In the genomic region with DNA sequence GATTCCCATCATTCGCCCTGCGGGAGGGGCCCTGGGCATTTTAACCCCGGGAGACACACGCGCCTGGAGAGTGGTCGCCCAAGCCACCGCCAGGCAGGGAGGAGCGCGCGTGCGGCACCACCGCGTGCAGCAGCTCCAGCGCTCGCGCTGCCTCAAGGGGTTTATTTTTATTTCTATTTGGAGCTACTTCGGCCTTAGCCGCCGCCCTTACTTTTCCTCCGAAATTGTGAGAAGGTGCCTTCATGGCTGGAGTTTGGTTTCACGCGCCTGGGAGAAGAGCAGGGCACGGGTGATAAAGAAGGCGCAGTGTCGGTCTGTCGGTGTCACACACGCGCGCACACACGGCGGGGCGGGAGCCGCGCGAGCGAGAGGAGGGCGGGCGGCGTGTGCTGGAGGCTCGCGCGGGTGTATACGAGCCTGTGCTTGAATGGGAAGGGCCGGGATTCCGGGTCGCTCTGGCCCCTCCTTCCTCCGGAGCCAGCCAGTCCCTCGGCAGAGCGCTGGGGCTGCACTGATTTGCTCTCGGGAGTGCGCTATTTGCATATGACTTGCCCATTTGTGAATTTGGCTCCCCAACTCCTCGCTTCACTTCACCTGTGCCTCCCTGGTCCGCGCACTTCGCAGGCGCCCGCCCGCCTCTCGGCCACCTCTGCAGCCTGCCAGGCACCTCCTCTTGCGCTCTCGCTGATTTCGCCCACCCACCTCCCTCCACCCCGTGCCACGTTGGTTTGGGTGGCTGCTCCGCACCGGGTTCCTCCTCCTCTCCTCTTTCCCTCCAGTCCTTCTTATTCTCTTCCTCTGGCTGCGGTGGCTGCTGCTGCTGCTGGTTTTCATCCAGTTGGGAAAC, we compare ENCODE assay signal across 1 cellular context.
A peak's percentile ranks its signal among the peaks of the same experiment; 100 is the strongest.
TF ChIP-seq lines count a peak whose summit lies in the region.

No MANE protein-coding gene starts in this region.

TF ChIP-seq in H1, 55 proteins besides CTCF, POLR2A, EP300 and RAD21 (continued from another document):
- TF ChIP-seq RBBP5 (IDR thresholded peaks at IDR 0.05; ENCODE audit: borderline replicate concordance, low read depth, low read length), result 0 out of 2 replicates have a peak, but pooled peaks have one; percentile 45
- no peak; a peak in 1 of 4 replicates for TF ChIP-seq SIN3A (conservative IDR thresholded peaks at IDR 0.05 in 1 of 2, IDR thresholded peaks at IDR 0.05 in 1 of 2; ENCODE audit: low read depth in 1 of 2, low read length in 2 of 2)
- TF ChIP-seq CHD2 (IDR thresholded peaks at IDR 0.05; ENCODE audit: low read length), result 0 out of 2 replicates have a peak, but pooled peaks have one; percentile 2
- TF ChIP-seq RFX5 (IDR thresholded peaks at IDR 0.05; ENCODE audit: borderline replicate concordance, low read depth, low read length), result no peak
- no peak for TF ChIP-seq BCL11A (IDR thresholded peaks at IDR 0.05; ENCODE audit: low read depth in 2 of 2, low read length in 2 of 2)
- no peak for TF ChIP-seq SP4 (IDR thresholded peaks at IDR 0.05; ENCODE audit: low read length)
- TF ChIP-seq, protein P1, sequence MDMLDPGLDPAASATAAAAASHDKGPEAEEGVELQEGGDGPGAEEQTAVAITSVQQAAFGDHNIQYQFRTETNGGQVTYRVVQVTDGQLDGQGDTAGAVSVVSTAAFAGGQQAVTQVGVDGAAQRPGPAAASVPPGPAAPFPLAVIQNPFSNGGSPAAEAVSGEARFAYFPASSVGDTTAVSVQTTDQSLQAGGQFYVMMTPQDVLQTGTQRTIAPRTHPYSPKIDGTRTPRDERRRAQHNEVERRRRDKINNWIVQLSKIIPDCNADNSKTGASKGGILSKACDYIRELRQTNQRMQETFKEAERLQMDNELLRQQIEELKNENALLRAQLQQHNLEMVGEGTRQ (IDR thresholded peaks at IDR 0.05; ENCODE audit: low read length), result 0 out of 2 replicates have a peak, but pooled peaks have one; percentile 4
- TF ChIP-seq EZH2 (IDR thresholded peaks at IDR 0.05; ENCODE audit: low read depth, low read length, severe bottlenecking), result no peak
- TF ChIP-seq SUZ12 (IDR thresholded peaks at IDR 0.05; ENCODE audit: low read length), result no peak; the same call in 1 of the 2 replicates
- TF ChIP-seq, protein P2, sequence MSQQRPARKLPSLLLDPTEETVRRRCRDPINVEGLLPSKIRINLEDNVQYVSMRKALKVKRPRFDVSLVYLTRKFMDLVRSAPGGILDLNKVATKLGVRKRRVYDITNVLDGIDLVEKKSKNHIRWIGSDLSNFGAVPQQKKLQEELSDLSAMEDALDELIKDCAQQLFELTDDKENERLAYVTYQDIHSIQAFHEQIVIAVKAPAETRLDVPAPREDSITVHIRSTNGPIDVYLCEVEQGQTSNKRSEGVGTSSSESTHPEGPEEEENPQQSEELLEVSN (IDR thresholded peaks at IDR 0.05), result peak; percentile 71
- TF ChIP-seq FOSL1 (IDR thresholded peaks at IDR 0.05; ENCODE audit: insufficient read depth, low read depth, low read length), result no peak
- TF ChIP-seq, protein P3, sequence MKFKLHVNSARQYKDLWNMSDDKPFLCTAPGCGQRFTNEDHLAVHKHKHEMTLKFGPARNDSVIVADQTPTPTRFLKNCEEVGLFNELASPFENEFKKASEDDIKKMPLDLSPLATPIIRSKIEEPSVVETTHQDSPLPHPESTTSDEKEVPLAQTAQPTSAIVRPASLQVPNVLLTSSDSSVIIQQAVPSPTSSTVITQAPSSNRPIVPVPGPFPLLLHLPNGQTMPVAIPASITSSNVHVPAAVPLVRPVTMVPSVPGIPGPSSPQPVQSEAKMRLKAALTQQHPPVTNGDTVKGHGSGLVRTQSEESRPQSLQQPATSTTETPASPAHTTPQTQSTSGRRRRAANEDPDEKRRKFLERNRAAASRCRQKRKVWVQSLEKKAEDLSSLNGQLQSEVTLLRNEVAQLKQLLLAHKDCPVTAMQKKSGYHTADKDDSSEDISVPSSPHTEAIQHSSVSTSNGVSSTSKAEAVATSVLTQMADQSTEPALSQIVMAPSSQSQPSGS (IDR thresholded peaks at IDR 0.05; ENCODE audit: low read length), result no peak
- peak in 1 of 2 experiments; percentile 6; a peak in 1 of 4 replicates for TF ChIP-seq HDAC2 (IDR thresholded peaks at IDR 0.05; ENCODE audit: borderline replicate concordance in 1 of 2, low read depth in 2 of 2, low read length in 2 of 2)
- TF ChIP-seq JUND (IDR thresholded peaks at IDR 0.05; ENCODE audit: low read length), result peak; percentile 16; the same call in 1 of the 2 replicates
- no peak for TF ChIP-seq RXRA (IDR thresholded peaks at IDR 0.05; ENCODE audit: insufficient read depth, low read depth, low read length)
- TF ChIP-seq PHF8 (conservative IDR thresholded peaks at IDR 0.05; ENCODE audit: low read depth, low read length), result peak; percentile 33
- TF ChIP-seq TCF12 (IDR thresholded peaks at IDR 0.05; ENCODE audit: low read depth, low read length), result no peak
- TF ChIP-seq POLR2AphosphoS5 (IDR thresholded peaks at IDR 0.05; ENCODE audit: low read depth, low read length), result peak; percentile 87
- peak; percentile 86 for TF ChIP-seq KDM4A (IDR thresholded peaks at IDR 0.05; ENCODE audit: low read depth, low read length, severe bottlenecking)
- TF ChIP-seq SP2 (IDR thresholded peaks at IDR 0.05; ENCODE audit: low read length), result no peak
- TF ChIP-seq POU5F1 (IDR thresholded peaks at IDR 0.05; ENCODE audit: low read depth, low read length), result no peak
- no peak for TF ChIP-seq RNF2 (IDR thresholded peaks at IDR 0.05; ENCODE audit: borderline replicate concordance, low read depth, low read length, missing control alignments, poor library complexity, severe bottlenecking)
- TF ChIP-seq CEBPB (IDR thresholded peaks at IDR 0.05; ENCODE audit: low read depth, low read length), result no peak
- peak; percentile 48 for TF ChIP-seq ASH2L (IDR thresholded peaks at IDR 0.05; ENCODE audit: low read length)
- TF ChIP-seq HDAC6 (IDR thresholded peaks at IDR 0.05; ENCODE audit: low read depth, low read length), result no peak
- peak; percentile 88 for TF ChIP-seq TBP (IDR thresholded peaks at IDR 0.05; ENCODE audit: low read depth, low read length)
- peak; percentile 40 for TF ChIP-seq TAF7 (optimal IDR thresholded peaks at IDR 0.05; ENCODE audit: borderline replicate concordance, low read depth, low read length)
- no peak for TF ChIP-seq CTBP2 (IDR thresholded peaks at IDR 0.05; ENCODE audit: borderline replicate concordance, insufficient read depth, insufficient read length, low read length)
- no peak for TF ChIP-seq CBX8 (IDR thresholded peaks at IDR 0.05; ENCODE audit: borderline replicate concordance, low read depth, low read length)
- no peak for TF ChIP-seq NRF1 (IDR thresholded peaks at IDR 0.05; ENCODE audit: low read depth, low read length)
- no peak for TF ChIP-seq SIRT6 (IDR thresholded peaks at IDR 0.05; ENCODE audit: low read length)
- no peak for TF ChIP-seq KDM5A (IDR thresholded peaks at IDR 0.05; ENCODE audit: low read length)
- TF ChIP-seq GABPA (IDR thresholded peaks at IDR 0.05; ENCODE audit: borderline replicate concordance, insufficient read depth, low read length), result no peak
- TF ChIP-seq TAF1 (IDR thresholded peaks at IDR 0.05; ENCODE audit: low read depth, low read length), result peak; percentile 94
- TF ChIP-seq, protein P4, sequence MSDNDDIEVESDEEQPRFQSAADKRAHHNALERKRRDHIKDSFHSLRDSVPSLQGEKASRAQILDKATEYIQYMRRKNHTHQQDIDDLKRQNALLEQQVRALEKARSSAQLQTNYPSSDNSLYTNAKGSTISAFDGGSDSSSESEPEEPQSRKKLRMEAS (IDR thresholded peaks at IDR 0.05), result peak; percentile 55
- no peak for TF ChIP-seq JUN (IDR thresholded peaks at IDR 0.05; ENCODE audit: low read depth, low read length)
- TF ChIP-seq MAFK (IDR thresholded peaks at IDR 0.05; ENCODE audit: low read depth, low read length), result no peak
- TF ChIP-seq, protein P5, sequence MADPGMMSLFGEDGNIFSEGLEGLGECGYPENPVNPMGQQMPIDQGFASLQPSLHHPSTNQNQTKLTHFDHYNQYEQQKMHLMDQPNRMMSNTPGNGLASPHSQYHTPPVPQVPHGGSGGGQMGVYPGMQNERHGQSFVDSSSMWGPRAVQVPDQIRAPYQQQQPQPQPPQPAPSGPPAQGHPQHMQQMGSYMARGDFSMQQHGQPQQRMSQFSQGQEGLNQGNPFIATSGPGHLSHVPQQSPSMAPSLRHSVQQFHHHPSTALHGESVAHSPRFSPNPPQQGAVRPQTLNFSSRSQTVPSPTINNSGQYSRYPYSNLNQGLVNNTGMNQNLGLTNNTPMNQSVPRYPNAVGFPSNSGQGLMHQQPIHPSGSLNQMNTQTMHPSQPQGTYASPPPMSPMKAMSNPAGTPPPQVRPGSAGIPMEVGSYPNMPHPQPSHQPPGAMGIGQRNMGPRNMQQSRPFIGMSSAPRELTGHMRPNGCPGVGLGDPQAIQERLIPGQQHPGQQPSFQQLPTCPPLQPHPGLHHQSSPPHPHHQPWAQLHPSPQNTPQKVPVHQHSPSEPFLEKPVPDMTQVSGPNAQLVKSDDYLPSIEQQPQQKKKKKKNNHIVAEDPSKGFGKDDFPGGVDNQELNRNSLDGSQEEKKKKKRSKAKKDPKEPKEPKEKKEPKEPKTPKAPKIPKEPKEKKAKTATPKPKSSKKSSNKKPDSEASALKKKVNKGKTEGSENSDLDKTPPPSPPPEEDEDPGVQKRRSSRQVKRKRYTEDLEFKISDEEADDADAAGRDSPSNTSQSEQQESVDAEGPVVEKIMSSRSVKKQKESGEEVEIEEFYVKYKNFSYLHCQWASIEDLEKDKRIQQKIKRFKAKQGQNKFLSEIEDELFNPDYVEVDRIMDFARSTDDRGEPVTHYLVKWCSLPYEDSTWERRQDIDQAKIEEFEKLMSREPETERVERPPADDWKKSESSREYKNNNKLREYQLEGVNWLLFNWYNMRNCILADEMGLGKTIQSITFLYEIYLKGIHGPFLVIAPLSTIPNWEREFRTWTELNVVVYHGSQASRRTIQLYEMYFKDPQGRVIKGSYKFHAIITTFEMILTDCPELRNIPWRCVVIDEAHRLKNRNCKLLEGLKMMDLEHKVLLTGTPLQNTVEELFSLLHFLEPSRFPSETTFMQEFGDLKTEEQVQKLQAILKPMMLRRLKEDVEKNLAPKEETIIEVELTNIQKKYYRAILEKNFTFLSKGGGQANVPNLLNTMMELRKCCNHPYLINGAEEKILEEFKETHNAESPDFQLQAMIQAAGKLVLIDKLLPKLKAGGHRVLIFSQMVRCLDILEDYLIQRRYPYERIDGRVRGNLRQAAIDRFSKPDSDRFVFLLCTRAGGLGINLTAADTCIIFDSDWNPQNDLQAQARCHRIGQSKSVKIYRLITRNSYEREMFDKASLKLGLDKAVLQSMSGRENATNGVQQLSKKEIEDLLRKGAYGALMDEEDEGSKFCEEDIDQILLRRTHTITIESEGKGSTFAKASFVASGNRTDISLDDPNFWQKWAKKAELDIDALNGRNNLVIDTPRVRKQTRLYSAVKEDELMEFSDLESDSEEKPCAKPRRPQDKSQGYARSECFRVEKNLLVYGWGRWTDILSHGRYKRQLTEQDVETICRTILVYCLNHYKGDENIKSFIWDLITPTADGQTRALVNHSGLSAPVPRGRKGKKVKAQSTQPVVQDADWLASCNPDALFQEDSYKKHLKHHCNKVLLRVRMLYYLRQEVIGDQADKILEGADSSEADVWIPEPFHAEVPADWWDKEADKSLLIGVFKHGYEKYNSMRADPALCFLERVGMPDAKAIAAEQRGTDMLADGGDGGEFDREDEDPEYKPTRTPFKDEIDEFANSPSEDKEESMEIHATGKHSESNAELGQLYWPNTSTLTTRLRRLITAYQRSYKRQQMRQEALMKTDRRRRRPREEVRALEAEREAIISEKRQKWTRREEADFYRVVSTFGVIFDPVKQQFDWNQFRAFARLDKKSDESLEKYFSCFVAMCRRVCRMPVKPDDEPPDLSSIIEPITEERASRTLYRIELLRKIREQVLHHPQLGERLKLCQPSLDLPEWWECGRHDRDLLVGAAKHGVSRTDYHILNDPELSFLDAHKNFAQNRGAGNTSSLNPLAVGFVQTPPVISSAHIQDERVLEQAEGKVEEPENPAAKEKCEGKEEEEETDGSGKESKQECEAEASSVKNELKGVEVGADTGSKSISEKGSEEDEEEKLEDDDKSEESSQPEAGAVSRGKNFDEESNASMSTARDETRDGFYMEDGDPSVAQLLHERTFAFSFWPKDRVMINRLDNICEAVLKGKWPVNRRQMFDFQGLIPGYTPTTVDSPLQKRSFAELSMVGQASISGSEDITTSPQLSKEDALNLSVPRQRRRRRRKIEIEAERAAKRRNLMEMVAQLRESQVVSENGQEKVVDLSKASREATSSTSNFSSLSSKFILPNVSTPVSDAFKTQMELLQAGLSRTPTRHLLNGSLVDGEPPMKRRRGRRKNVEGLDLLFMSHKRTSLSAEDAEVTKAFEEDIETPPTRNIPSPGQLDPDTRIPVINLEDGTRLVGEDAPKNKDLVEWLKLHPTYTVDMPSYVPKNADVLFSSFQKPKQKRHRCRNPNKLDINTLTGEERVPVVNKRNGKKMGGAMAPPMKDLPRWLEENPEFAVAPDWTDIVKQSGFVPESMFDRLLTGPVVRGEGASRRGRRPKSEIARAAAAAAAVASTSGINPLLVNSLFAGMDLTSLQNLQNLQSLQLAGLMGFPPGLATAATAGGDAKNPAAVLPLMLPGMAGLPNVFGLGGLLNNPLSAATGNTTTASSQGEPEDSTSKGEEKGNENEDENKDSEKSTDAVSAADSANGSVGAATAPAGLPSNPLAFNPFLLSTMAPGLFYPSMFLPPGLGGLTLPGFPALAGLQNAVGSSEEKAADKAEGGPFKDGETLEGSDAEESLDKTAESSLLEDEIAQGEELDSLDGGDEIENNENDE (IDR thresholded peaks at IDR 0.05; ENCODE audit: insufficient replicate concordance, low read length), result no peak
- no peak for TF ChIP-seq CBX5 (IDR thresholded peaks at IDR 0.05; ENCODE audit: low read depth, low read length)
- TF ChIP-seq, protein P6, sequence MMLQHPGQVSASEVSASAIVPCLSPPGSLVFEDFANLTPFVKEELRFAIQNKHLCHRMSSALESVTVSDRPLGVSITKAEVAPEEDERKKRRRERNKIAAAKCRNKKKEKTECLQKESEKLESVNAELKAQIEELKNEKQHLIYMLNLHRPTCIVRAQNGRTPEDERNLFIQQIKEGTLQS (IDR thresholded peaks at IDR 0.05; ENCODE audit: insufficient read depth, low read depth, low read length), result no peak
